Comparison of ENCODE assay signal across 8 cellular contexts in genomic region chr1:112957133-112957812, GRCh38. TPM values are rescaled to one million over a fixed set of nuclear protein-coding genes. Genes with fewer than 3 reads are reported as not detected.
DNase-seq lines count a peak whose midpoint lies in the region; ATAC-seq and TF ChIP-seq lines count a peak whose summit lies in the region.

No MANE protein-coding gene starts in this region.

- H3K27me3 ChIP-seq in GM23338 (ENCODE audit: insufficient read depth) = no peaks in the 10 kb centered on the region

- H3K27me3 Mint-ChIP-seq in GM23338 (ENCODE audit: insufficient read depth, low read depth, poor library complexity) (peaks cover 4% of the 10 kb centered on the region), T-helper 17 cell (no peaks in the 10 kb centered on the region)

- H3K4me1 Mint-ChIP-seq in GM23338 = peaks cover 33% of the 10 kb centered on the region
- peaks cover 50% of the 10 kb centered on the region for H3K4me1 Mint-ChIP-seq in T-helper 17 cell

- DNase-seq in GM04503 (ENCODE audit: low read depth) = peak; percentile 87
- peak; percentile 75 for DNase-seq in GM23338 (ENCODE audit: low spot score)
- peak; percentile 89 for DNase-seq in LHCN-M2 (ENCODE audit: low read depth)
- DNase-seq in T-helper 17 cell = peak in 1 of 3 donors; percentile 5
- peak; percentile 59 for DNase-seq in brain pericyte (ENCODE audit: low read depth, low spot score)
- peak; percentile 96 for DNase-seq in iris pigment epithelial cell (ENCODE audit: low read depth)
- DNase-seq in stimulated activated CD4-positive, alpha-beta T cell treated with anti-CD3 and anti-CD28 coated beads, Interleukin-15, amount 100 ng/mL, for 48 hours (ENCODE audit: low read depth in 2 of 2) = peak; percentile 31 to 38
- DNase-seq in NCI-H1105 (lab: John Stamatoyannopoulos, UW) = no peak

- peaks cover 96% of the 10 kb centered on the region for H3K79me2 ChIP-seq in GM23338 (replicated peaks; ENCODE audit: insufficient read depth)

- no peaks in the 10 kb centered on the region for H3K9me3 Mint-ChIP-seq in GM23338

- no peak for TF ChIP-seq CTCF in GM23338 (conservative IDR thresholded peaks at IDR 0.05; ENCODE audit: low read depth in 2 of 2)

- H3K27ac Mint-ChIP-seq in GM23338 (peak overlapping the region; percentile 80), T-helper 17 cell (peak overlapping the region; percentile 96)

- peaks cover 27% of the 10 kb centered on the region for H4K20me1 ChIP-seq in GM23338 (replicated peaks; ENCODE audit: insufficient read depth)

- H2AFZ ChIP-seq in GM23338 = no peak overlapping the region

- 0 out of 2 replicates have a peak, but pooled peaks cover 7% of the 10 kb centered on the region for H3F3A ChIP-seq in GM23338 (replicated peaks; ENCODE audit: low read depth)

- no peaks in the 10 kb centered on the region for H3K9me2 ChIP-seq in GM23338 (ENCODE audit: insufficient read depth)

- H3K36me3 Mint-ChIP-seq in GM23338 (ENCODE audit: low read depth) (peaks cover 57% of the 10 kb centered on the region), T-helper 17 cell (ENCODE audit: low read depth) (peaks cover 5% of the 10 kb centered on the region)

- H3K4me2 ChIP-seq in GM23338 = peak overlapping the region; percentile 84

- H3K4me3 ChIP-seq in GM23338 = peak overlapping the region; percentile 85

- H3K9me3 ChIP-seq in T-helper 17 cell (ENCODE audit: control insufficient read depth, low read length, poor library complexity, severe bottlenecking) = no peaks in the 10 kb centered on the region

- peaks cover 22% of the 10 kb centered on the region for H3K36me3 ChIP-seq in GM23338 (ENCODE audit: insufficient read depth)

- H3K4me3 Mint-ChIP-seq in GM23338 = peak overlapping the region; percentile 98
- peak overlapping the region; percentile 99 for H3K4me3 Mint-ChIP-seq in T-helper 17 cell

- peak overlapping the region; percentile 14; the same call in 1 of the 2 replicates for H3K27ac ChIP-seq in GM23338 (ENCODE audit: low read depth)

- ATAC-seq in GM23338 (peak; percentile 23), T-helper 17 cell (peak; percentile 63)

- H3K4me1 ChIP-seq in GM23338 (ENCODE audit: insufficient read depth) = peaks cover 40% of the 10 kb centered on the region

TF ChIP-seq in GM23338, 12 proteins besides CTCF, POLR2A, EP300 and RAD21:
- TF ChIP-seq POLR2AphosphoS5 (IDR thresholded peaks at IDR 0.05; ENCODE audit: low read depth) (peak; percentile 40), EZH2phosphoT487 (IDR thresholded peaks at IDR 0.05; ENCODE audit: unreplicated experiment) (no peak)

RNA-seq across cellular contexts. Expression of gene SLC16A1, which starts 1.3 kb away (rescaled TPM):
- total RNA-seq in GM23338 (2014; rRNA removed; shearing (Covaris generic)) = 559 and 593 TPM in 2 replicates
- 218 and 231 TPM in 2 replicates for polyA plus RNA-seq in GM23338 (2016; fragmentation: Nextera tagmentation; extraction: Ambion mirVana)
- total RNA-seq in LHCN-M2 (2014; rRNA removed) = 79.1 TPM in 2 replicates
- polyA plus RNA-seq in LHCN-M2 (2012) = 25.7 TPM
- 10 to 100 TPM; 29.2 to 31.9 TPM for total RNA-seq in T-helper 17 cell
